In the genomic region with DNA sequence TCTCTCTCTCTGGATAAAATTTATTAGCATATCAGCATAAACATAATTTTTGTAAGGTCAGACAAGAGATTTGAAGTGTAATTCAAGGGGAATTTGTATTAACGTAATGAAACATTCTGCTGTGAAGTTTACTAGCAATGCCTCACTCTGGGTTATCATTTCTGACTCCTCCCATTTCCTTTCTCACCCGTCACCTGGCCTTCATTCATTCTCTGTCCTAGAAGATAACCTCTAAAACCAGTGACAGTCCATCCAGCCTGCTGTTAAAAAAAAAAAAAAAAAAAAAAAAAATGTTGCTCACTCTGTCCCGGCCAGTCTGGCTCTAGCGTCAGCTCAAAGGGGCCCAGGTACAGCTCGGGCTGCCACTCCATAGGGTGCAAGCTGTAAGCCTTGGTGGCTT, we compare ENCODE assay signal across 8 cellular contexts. TPM values are rescaled to one million over a fixed set of nuclear protein-coding genes. Genes with fewer than 3 reads are reported as not detected.
DNase-seq lines count a peak whose midpoint lies in the region; ATAC-seq and TF ChIP-seq lines count a peak whose summit lies in the region.

No MANE protein-coding gene starts in this region.

- peak overlapping the region; percentile 98 for H3K27ac Mint-ChIP-seq in activated naive CD4-positive, alpha-beta T cell treated with anti-CD3 and anti-CD28 coated beads, Interleukin-2, amount 50 U/mL, for 72 hours
- H3K27ac Mint-ChIP-seq in nephron progenitor cell, result peak overlapping the region; percentile 85

- ATAC-seq in HG03045 (IDR thresholded peaks at IDR 0.05; ENCODE audit: unreplicated experiment), result peak; percentile 56
- ATAC-seq in activated naive CD4-positive, alpha-beta T cell treated with anti-CD3 and anti-CD28 coated beads, Interleukin-2, amount 50 U/mL, for 72 hours, result peak; percentile 24 to 48

- peaks cover 5% of the 10 kb centered on the region for H3K27me3 Mint-ChIP-seq in nephron progenitor cell (ENCODE audit: low read depth, poor library complexity)

- peaks cover 64% of the 10 kb centered on the region for H3K4me1 Mint-ChIP-seq in nephron progenitor cell

- peak; percentile 64 for DNase-seq in activated effector memory CD4-positive, alpha-beta T cell treated with anti-CD3 and anti-CD28 coated beads, Interleukin-2, amount 50 U/mL, for 16 hours
- DNase-seq in activated effector memory CD4-positive, alpha-beta T cell treated with Interleukin-2 at 50 U/mL for 16 hours, result no peak
- DNase-seq in activated naive CD4-positive, alpha-beta T cell treated with anti-CD3 and anti-CD28 coated beads, Interleukin-2, amount 50 U/mL, for 72 hours (ENCODE audit: low spot score in 2 of 2), result no peak
- DNase-seq in nephron progenitor cell, result no peak
- DNase-seq in epidermal melanocyte (ENCODE audit: insufficient read length, low spot score), result no peak
- DNase-seq in cerebellum (ENCODE audit: low spot score), result no peak
- no peak for DNase-seq in 8988T

- no peak overlapping the region for H3K4me3 Mint-ChIP-seq in nephron progenitor cell

- TF ChIP-seq CTCF in nephron progenitor cell (IDR thresholded peaks at IDR 0.05), result no peak

- H3K36me3 Mint-ChIP-seq in activated naive CD4-positive, alpha-beta T cell treated with anti-CD3 and anti-CD28 coated beads, Interleukin-2, amount 50 U/mL, for 72 hours, result peaks cover 0 to 18% of the 10 kb centered on the region in 2 donors
- H3K36me3 Mint-ChIP-seq in nephron progenitor cell (ENCODE audit: low read depth), result peaks cover 20% of the 10 kb centered on the region

- H3K9me3 Mint-ChIP-seq in activated naive CD4-positive, alpha-beta T cell treated with anti-CD3 and anti-CD28 coated beads, Interleukin-2, amount 50 U/mL, for 72 hours, result no peaks in the 10 kb centered on the region
- no peaks in the 10 kb centered on the region for H3K9me3 Mint-ChIP-seq in nephron progenitor cell

RNA-seq across cellular contexts. Expression of gene GRAMD2B, which starts 27.2 kb away (rescaled TPM):
- total RNA-seq in activated naive CD4-positive, alpha-beta T cell treated with anti-CD3 and anti-CD28 coated beads, Interleukin-2, amount 50 U/mL, for 72 hours, result 1 to 10 TPM; 9.5 to 9.6 TPM
- 8.6 TPM for total RNA-seq in cerebellum
